In genomic region chr12:114355389-114356088, GRCh38 we compare ENCODE assay signal across 12 cellular contexts. TPM values are rescaled to one million over a fixed set of nuclear protein-coding genes. Genes with fewer than 3 reads are reported as not detected.
A peak's percentile ranks its signal among the peaks of the same experiment; 100 is the strongest.
DNase-seq lines count a peak whose midpoint lies in the region; ATAC-seq and TF ChIP-seq lines count a peak whose summit lies in the region.
"Had no signal": no experiment of that assay in that cellular context is flagged by ENCODE, and none has a peak within 500 bp of the region (broad histone marks: within the 10 kb centered on the region; RNA-seq: fewer than 3 reads in every experiment).

No MANE protein-coding gene starts in this region.

- no peak overlapping the region for H3K4me3 Mint-ChIP-seq in mesothelial cell of epicardium
- H3K4me3 Mint-ChIP-seq: central memory CD8-positive, alpha-beta T cell had no signal

- H3K4me1 Mint-ChIP-seq in mesothelial cell of epicardium, result no peaks in the 10 kb centered on the region
- H3K4me1 Mint-ChIP-seq: central memory CD8-positive, alpha-beta T cell had no signal

- peak; percentile 17 for TF ChIP-seq CTCF in mesothelial cell of epicardium (IDR thresholded peaks at IDR 0.05; ENCODE audit: unreplicated experiment)

- ATAC-seq in GM19395 (IDR thresholded peaks at IDR 0.05; ENCODE audit: unreplicated experiment) (no peak), GM21528 (IDR thresholded peaks at IDR 0.05; ENCODE audit: low FRiP score, unreplicated experiment) (no peak)
- ATAC-seq: psoas muscle had no signal

- H3K27me3 Mint-ChIP-seq in mesothelial cell of epicardium (ENCODE audit: low read depth), result peaks cover 59% of the 10 kb centered on the region
- H3K27me3 Mint-ChIP-seq: central memory CD8-positive, alpha-beta T cell had no signal

- H3K9me3 Mint-ChIP-seq in mesothelial cell of epicardium, result peaks cover 3% of the 10 kb centered on the region

- peak; percentile 23 for DNase-seq in ELR (ENCODE audit: low read depth)
- peak; percentile 12 for DNase-seq in HT-29 (ENCODE audit: low spot score)
- peak; percentile 1 for DNase-seq in cerebellar cortex (ENCODE audit: low spot score)
- no peak for DNase-seq in mesothelial cell of epicardium (ENCODE audit: low spot score in 2 of 2, unreplicated experiment in 2 of 2)
- no peak for DNase-seq in NCI-H1048 (lab: John Stamatoyannopoulos, UW)
- no peak for DNase-seq in pons (ENCODE audit: low spot score)
- DNase-seq: DMS53, psoas muscle had no signal

- no peaks in the 10 kb centered on the region for H3K36me3 Mint-ChIP-seq in mesothelial cell of epicardium

- H3K27ac Mint-ChIP-seq in mesothelial cell of epicardium, result no peak overlapping the region

RNA-seq across cellular contexts. Expression of gene TBX5, which starts 50.4 kb away (rescaled TPM):
- not detected in 2 replicates for total RNA-seq in HT-29 (2014; rRNA removed; shearing (Covaris generic))
- 8.4 to 9.7 TPM (median 9.3 TPM) in 3 replicates for total RNA-seq in mesothelial cell of epicardium
- total RNA-seq: liver had no signal

Comparison
In these comparisons a context has a peak if more than half of its experiments do, and no peak if none do; other contexts are left out.
1. DNase-seq: peak in ELR (single experiment), HT-29 (single experiment) and cerebellar cortex (single experiment); none in mesothelial cell of epicardium (0 of 2), NCI-H1048 (single experiment) and pons (single experiment).